Comparison of ENCODE assay signal across 24 cellular contexts in genomic region chr13:69793803-69794453, GRCh38.
DNase-seq lines count a peak whose midpoint lies in the region; FAIRE-seq and TF ChIP-seq lines count a peak whose summit lies in the region.
"Had no signal": no experiment of that assay in that cellular context is flagged by ENCODE, and none has a peak within 500 bp of the region (broad histone marks: within the 10 kb centered on the region; RNA-seq: fewer than 3 reads in every experiment).

No MANE protein-coding gene starts in this region.

- TF ChIP-seq CTCF in D721Med (IDR thresholded peaks at IDR 0.05; ENCODE audit: insufficient read depth, missing control alignments) (no peak), WERI-Rb-1 (IDR thresholded peaks at IDR 0.05; ENCODE audit: low read depth, low read length) (no peak)

- H3K18ac ChIP-seq in mesendoderm (ENCODE audit: low read length) = no peak overlapping the region

- no CpG with 5 or more reads among the region's 3 CpGs for WGBS in mesendoderm (ENCODE audit: extremely low coverage, insufficient coverage, low lambda C conversion rate)

- no peaks in the 10 kb centered on the region for H3K4me1 ChIP-seq in Karpas-422 (ENCODE audit: low read length)
- H3K4me1 ChIP-seq in mesendoderm (ENCODE audit: control insufficient read depth, low read depth, low read length) = peaks cover 2% of the 10 kb centered on the region
- H3K4me1 ChIP-seq: breast epithelium, gastrocnemius medialis, tibial nerve had no signal

- H4K20me1 ChIP-seq in Karpas-422 (ENCODE audit: insufficient read depth, low read depth, low read length) = no peaks in the 10 kb centered on the region

- no peak overlapping the region for H3K23ac ChIP-seq in mesendoderm (ENCODE audit: low read length)

- H3K79me2 ChIP-seq in Karpas-422 (ENCODE audit: low read length) (no peaks in the 10 kb centered on the region), mesendoderm (ENCODE audit: control insufficient read depth, insufficient read depth, low read length) (no peaks in the 10 kb centered on the region)

- peak; percentile 90 for FAIRE-seq in D721Med (lab: Jason Lieb, UNC)
- FAIRE-seq: endothelial cell of umbilical vein, GM18507 had no signal

- no peaks in the 10 kb centered on the region for H3K9me2 ChIP-seq in Karpas-422 (replicated peaks; ENCODE audit: insufficient read depth, low read length)

- no peak overlapping the region for H3K9ac ChIP-seq in Karpas-422 (ENCODE audit: low read length)
- H3K9ac ChIP-seq in mesendoderm (ENCODE audit: low read length) = no peak overlapping the region

- no peak overlapping the region for H2BK5ac ChIP-seq in mesendoderm (ENCODE audit: low read length)

- H3K27ac ChIP-seq in Karpas-422 (ENCODE audit: low read length) = no peak overlapping the region
- no peak overlapping the region for H3K27ac ChIP-seq in WERI-Rb-1
- no peak overlapping the region for H3K27ac ChIP-seq in mesendoderm (ENCODE audit: low read depth, low read length)
- H3K27ac ChIP-seq: breast epithelium, gastrocnemius medialis, neutrophil, tibial nerve had no signal

- H4K8ac ChIP-seq in mesendoderm (ENCODE audit: low read depth, low read length) = no peak overlapping the region

- H2BK15ac ChIP-seq in mesendoderm (replicated peaks; ENCODE audit: low read depth) = no peak overlapping the region

- H3K9me3 ChIP-seq in Karpas-422 (ENCODE audit: low read length) (no peaks in the 10 kb centered on the region), WERI-Rb-1 (ENCODE audit: severe bottlenecking) (no peaks in the 10 kb centered on the region)
- H3K9me3 ChIP-seq: breast epithelium, gastrocnemius medialis, neutrophil, tibial nerve had no signal

- no peak overlapping the region for H2BK120ac ChIP-seq in mesendoderm (ENCODE audit: low read depth, low read length)

- H3K36me3 ChIP-seq in Karpas-422 (ENCODE audit: insufficient read depth, low read length) (no peaks in the 10 kb centered on the region), WERI-Rb-1 (no peaks in the 10 kb centered on the region), mesendoderm (ENCODE audit: control insufficient read depth, insufficient read depth, low read length) (no peaks in the 10 kb centered on the region)
- H3K36me3 ChIP-seq: breast epithelium, gastrocnemius medialis, neutrophil, tibial nerve had no signal

- no peak overlapping the region for H4K5ac ChIP-seq in mesendoderm (ENCODE audit: low read length)

- H3K4ac ChIP-seq in mesendoderm (ENCODE audit: low read depth, low read length) = no peak overlapping the region

- H2AFZ ChIP-seq in Karpas-422 (ENCODE audit: low read length) = peak overlapping the region; percentile 86

- H3K79me1 ChIP-seq in mesendoderm (ENCODE audit: low read length) = no peaks in the 10 kb centered on the region

- H3K4me3 ChIP-seq in Karpas-422 (ENCODE audit: low read length) (no peak overlapping the region), WERI-Rb-1 (ENCODE audit: low read depth, low read length) (no peak overlapping the region), mesendoderm (ENCODE audit: low read length) (no peak overlapping the region)
- H3K4me3 ChIP-seq: breast epithelium, gastrocnemius medialis, lung, tibial nerve had no signal

- no peak overlapping the region for H2AK5ac ChIP-seq in mesendoderm (ENCODE audit: low read length)

- H3K4me2 ChIP-seq in Karpas-422 (ENCODE audit: low read depth, low read length, poor library complexity, severe bottlenecking) (no peak overlapping the region), mesendoderm (ENCODE audit: low read length) (no peak overlapping the region)

- no peaks in the 10 kb centered on the region for H3K27me3 ChIP-seq in Karpas-422 (ENCODE audit: low read length)
- no peaks in the 10 kb centered on the region for H3K27me3 ChIP-seq in WERI-Rb-1 (ENCODE audit: insufficient read depth, low read depth, severe bottlenecking)
- no peaks in the 10 kb centered on the region for H3K27me3 ChIP-seq in mesendoderm (ENCODE audit: insufficient read depth, low read length, poor library complexity)
- H3K27me3 ChIP-seq: breast epithelium, gastrocnemius medialis, neutrophil, tibial nerve had no signal

- DNase-seq in D721Med (ENCODE audit: insufficient read length, low spot score) (no peak), Karpas-422 (no peak), WERI-Rb-1 (peak; percentile 9), mesendoderm (peak; percentile 77), NCI-H2107 (lab: John Stamatoyannopoulos, UW) (no peak), cerebellar nuclear complex (lab: John Stamatoyannopoulos, UW) (no peak), NCI-H526 treated with DMSO at 0.1 percent for 48 hours (lab: John Stamatoyannopoulos, UW) (no peak), NCI-H526 (lab: John Stamatoyannopoulos, UW) (no peak)
- DNase-seq: activated CD8-positive, alpha-beta T cell treated with anti-CD3 and anti-CD28 coated beads for 36 hours; CD4-positive, CD25-positive, alpha-beta regulatory T cell; gastrocnemius medialis; NCI-H1417 treated with DMSO at 0.1 percent for 48 hours; NCI-H2029 treated with DMSO at 0.1 percent for 48 hours; NCI-H345; NCI-H748 treated with DMSO at 0.1 percent for 48 hours; RPMI8226; stimulated activated CD4-positive, alpha-beta T cell treated with anti-CD3 and anti-CD28 coated beads, Interleukin-4, amount 100 ng/mL, for 24 hours; T-helper 2 cell had no signal

- H3K56ac ChIP-seq in mesendoderm (ENCODE audit: low read length) = no peak overlapping the region

Comparison
In these comparisons a context has a peak if more than half of its experiments do, and no peak if none do; other contexts are left out.
1. DNase-seq: peak in WERI-Rb-1 (single experiment) and mesendoderm (single experiment); none in D721Med (single experiment), Karpas-422 (single experiment), NCI-H2107 (single experiment), cerebellar nuclear complex (0 of 2), NCI-H526 treated with DMSO at 0.1 percent for 48 hours (single experiment) and NCI-H526 (0 of 2).